Comparison of ENCODE assay signal across 8 cellular contexts in genomic region chr6:44224154-44224977, GRCh38. TPM values are rescaled to one million over a fixed set of nuclear protein-coding genes. Genes with fewer than 3 reads are reported as not detected.
DNase-seq lines count a peak whose midpoint lies in the region; ATAC-seq and TF ChIP-seq lines count a peak whose summit lies in the region.

No MANE protein-coding gene starts in this region.

- DNase-seq in ACHN (peak; percentile 15), GM13977 (ENCODE audit: low spot score) (no peak), NAMALWA (ENCODE audit: low spot score) (peak; percentile 40), astrocyte of the cerebellum (ENCODE audit: low read depth) (no peak), left lung (no peak), upper lobe of right lung (no peak), activated gamma-delta T cell (lab: John Stamatoyannopoulos, UW) (no peak), OCI-M2 (lab: John Stamatoyannopoulos, UW; ENCODE audit: unreplicated experiment) (no peak)

- peak; percentile 20 for TF ChIP-seq CTCF in GM13977 (IDR thresholded peaks at IDR 0.05; ENCODE audit: extremely low read depth, insufficient read depth, missing control alignments)
- TF ChIP-seq CTCF in astrocyte of the cerebellum (IDR thresholded peaks at IDR 0.05; ENCODE audit: low read depth, low read length, missing control alignments), result no peak
- TF ChIP-seq CTCF in left lung (IDR thresholded peaks at IDR 0.05), result no peak
- TF ChIP-seq CTCF in upper lobe of right lung (IDR thresholded peaks at IDR 0.05), result no peak

- intact Hi-C loops in left lung (cut with DNase I) (no loop called here), upper lobe of right lung (cut with DNase I) (no loop called here)

- in situ Hi-C loops in ACHN (cut with HindIII; ENCODE audit: low pct_ligation_motif_present, low pct_unique_long_range_greater_than_20kb, low sequenced_read_pairs), result no loop called here
- in situ Hi-C loops in GM13977 (cut with MboI; ENCODE audit: low pct_unique_long_range_greater_than_20kb, low sequenced_read_pairs, unreplicated experiment), result no loop called here
- in situ Hi-C loops in astrocyte of the cerebellum (cut with HindIII; ENCODE audit: low sequenced_read_pairs), result no loop called here

- H3K9me3 ChIP-seq in left lung, result no peaks in the 10 kb centered on the region
- H3K9me3 ChIP-seq in upper lobe of right lung, result no peaks in the 10 kb centered on the region

- peak overlapping the region; percentile 49 for H3K4me3 ChIP-seq in astrocyte of the cerebellum (ENCODE audit: low read depth, low read length)
- H3K4me3 ChIP-seq in left lung, result peak overlapping the region; percentile 55 to 61
- H3K4me3 ChIP-seq in upper lobe of right lung, result peak overlapping the region; percentile 71

- peaks cover 27 to 67% of the 10 kb centered on the region in 2 donors for H3K4me1 ChIP-seq in left lung
- peaks cover 51% of the 10 kb centered on the region for H3K4me1 ChIP-seq in upper lobe of right lung

- ATAC-seq in left lung, result no peak
- ATAC-seq in upper lobe of right lung, result no peak

- H3K27ac ChIP-seq in left lung (no peak overlapping the region), upper lobe of right lung (no peak overlapping the region)

- H3K36me3 ChIP-seq in left lung (no peaks in the 10 kb centered on the region), upper lobe of right lung (peaks cover under 1% of the 10 kb centered on the region)

- no peaks in the 10 kb centered on the region for H3K27me3 ChIP-seq in left lung
- H3K27me3 ChIP-seq in upper lobe of right lung, result no peaks in the 10 kb centered on the region

RNA-seq across cellular contexts. Expression of gene SLC29A1, which starts 1.0 kb away (rescaled TPM):
- total RNA-seq in left lung, result 10 to 100 TPM; 46.8 to 48.2 TPM
- 59.8 TPM for total RNA-seq in upper lobe of right lung

RNA-seq across cellular contexts. Expression of gene MYMX, which starts 7.6 kb away (rescaled TPM):
- total RNA-seq in left lung (under 1 TPM in 1 of 2 donors, not detected in 1; 0.34 TPM), upper lobe of right lung (0.52 TPM)

RNA-seq across cellular contexts. Expression of gene HSP90AB1, which starts 22.5 kb away (rescaled TPM):
- 100 to 1,000 TPM; 726 to 810 TPM for total RNA-seq in left lung
- 660 TPM for total RNA-seq in upper lobe of right lung

RNA-seq across cellular contexts. Expression of gene SLC35B2, which starts 33.0 kb away (rescaled TPM):
- total RNA-seq in left lung (10 to 100 TPM; 43.7 to 50.0 TPM), upper lobe of right lung (32.3 TPM)

RNA-seq across cellular contexts. Expression of gene NFKBIE, which starts 41.0 kb away (rescaled TPM):
- total RNA-seq in left lung, result 10 to 100 TPM; 12.1 to 19.3 TPM
- total RNA-seq in upper lobe of right lung, result 7.1 TPM

Comparison
In these comparisons a context has a peak if more than half of its experiments do, and no peak if none do; other contexts are left out.
1. DNase-seq: peak in ACHN (single experiment) and NAMALWA (single experiment); none in GM13977 (single experiment), astrocyte of the cerebellum (single experiment), left lung (0 of 2), upper lobe of right lung (single experiment), activated gamma-delta T cell (single experiment) and OCI-M2 (single experiment).
2. Peak in every context shown above with its lines, with median percentiles within 50 percentile points of each other: H3K4me3 ChIP-seq.